Comparison of ENCODE assay signal across 9 cellular contexts in the genomic region with DNA sequence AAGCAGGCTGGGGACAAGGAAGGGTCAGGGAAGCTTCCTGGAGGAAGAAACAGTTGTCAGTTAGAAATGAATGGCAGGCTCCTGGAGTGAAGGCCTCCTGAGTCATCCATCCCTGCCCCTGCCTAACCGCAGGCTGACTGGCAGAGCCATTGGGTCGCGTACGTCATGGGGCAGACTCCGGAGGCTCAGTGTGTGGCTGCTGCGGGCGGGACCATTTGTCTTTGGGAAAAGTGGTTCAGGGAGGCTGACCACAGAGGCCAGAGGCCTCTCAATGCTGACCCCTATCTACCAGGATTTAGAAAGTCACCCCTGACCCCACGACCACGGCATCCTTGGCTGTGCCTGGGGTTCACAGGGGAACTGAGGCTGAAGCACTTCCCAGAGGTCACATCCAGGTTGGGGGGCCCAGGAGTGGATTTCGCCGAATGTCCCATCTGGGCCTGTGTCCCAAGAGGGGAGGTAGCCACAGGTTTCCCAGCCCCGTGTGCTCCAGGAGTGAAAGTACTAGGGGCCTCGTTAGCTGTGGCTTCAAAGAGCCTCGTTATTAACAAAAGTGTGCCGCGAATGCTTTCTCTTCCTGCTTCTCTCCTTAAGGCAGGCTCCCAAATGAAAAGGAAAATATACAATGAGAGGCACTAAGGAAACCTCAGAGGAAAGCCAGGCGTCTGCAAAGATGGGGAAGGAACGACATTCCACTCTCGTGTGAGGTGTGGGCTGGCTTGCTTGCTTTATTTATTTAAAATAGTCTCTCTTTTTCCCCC. TPM values are rescaled to one million over a fixed set of nuclear protein-coding genes. Genes with fewer than 3 reads are reported as not detected.
DNase-seq lines count a peak whose midpoint lies in the region; ATAC-seq and TF ChIP-seq lines count a peak whose summit lies in the region.
"Had no signal": no experiment of that assay in that cellular context is flagged by ENCODE, and none has a peak within 500 bp of the region (broad histone marks: within the 10 kb centered on the region; RNA-seq: fewer than 3 reads in every experiment).

No MANE protein-coding gene starts in this region.

- H3K9ac ChIP-seq in BLaER1, result peak overlapping the region; percentile 74; the same call in 1 of the 2 replicates

- DNase-seq in MG63 (peak; percentile 97), brain pericyte (ENCODE audit: low read depth, low spot score) (peak; percentile 47), mucosa of gallbladder (ENCODE audit: low spot score) (peak; percentile 55), testis (no peak), T-helper 17 cell (no peak), NCI-H1105 (lab: John Stamatoyannopoulos, UW) (no peak), spleen (no peak)
- DNase-seq: activated CD4-positive, alpha-beta T cell treated with anti-CD3 and anti-CD28 coated beads for 48 hours had no signal

- H3K9me3 ChIP-seq in BLaER1 (no peaks in the 10 kb centered on the region), MG63 (no peaks in the 10 kb centered on the region), testis (no peaks in the 10 kb centered on the region), T-helper 17 cell (ENCODE audit: control insufficient read depth, low read length, poor library complexity, severe bottlenecking) (no peaks in the 10 kb centered on the region), spleen (no peaks in the 10 kb centered on the region)

- intact Hi-C loops in testis (cut with DNase I; ENCODE audit: low total_unique reads), result no loop called here
- intact Hi-C loops in spleen (cut with DNase I; ENCODE audit: low total_unique reads), result no loop called here

- H3K36me3 ChIP-seq in BLaER1 (no peaks in the 10 kb centered on the region), MG63 (no peaks in the 10 kb centered on the region), testis (ENCODE audit: low read depth, missing control alignments) (no peaks in the 10 kb centered on the region), spleen (no peaks in the 10 kb centered on the region)

- no peaks in the 10 kb centered on the region for H3K36me3 Mint-ChIP-seq in T-helper 17 cell (ENCODE audit: low read depth)

- ATAC-seq in T-helper 17 cell, result no peak

- peaks cover 7% of the 10 kb centered on the region for H3K27me3 Mint-ChIP-seq in T-helper 17 cell

- 75 to 77% methylated on average over 19 of the region's 19 CpGs for WGBS in testis, 2 donors
- 62 to 74% (median 66%) methylated on average over 19 of the region's 19 CpGs for WGBS in spleen, 5 donors

- TF ChIP-seq CTCF in testis (IDR thresholded peaks at IDR 0.05) (no peak), spleen (IDR thresholded peaks at IDR 0.05 in 8 of 11, conservative IDR thresholded peaks at IDR 0.05 in 3 of 11) (no peak)

- H3K4me2 ChIP-seq in BLaER1, result peak overlapping the region; percentile 97

- peaks cover 86% of the 10 kb centered on the region for H3K4me1 ChIP-seq in BLaER1
- H3K4me1 ChIP-seq in testis, result peaks cover 14% of the 10 kb centered on the region
- H3K4me1 ChIP-seq in spleen, result peaks cover 0 to 37% (median 7%) of the 10 kb centered on the region in 6 donors

- H3K4me3 ChIP-seq in BLaER1 (no peak overlapping the region), MG63 (no peak overlapping the region), testis (no peak overlapping the region), spleen (no peak overlapping the region)

- TF ChIP-seq POLR2A in testis (IDR thresholded peaks at IDR 0.05), result no peak
- no peak for TF ChIP-seq POLR2A in spleen (IDR thresholded peaks at IDR 0.05)

- H3K27me3 ChIP-seq in BLaER1 (no peaks in the 10 kb centered on the region), MG63 (no peaks in the 10 kb centered on the region), testis (no peaks in the 10 kb centered on the region), spleen (replicated peaks in 1 of 7) (peaks cover 0 to 6% (median 0%) of the 10 kb centered on the region in 7 donors)

- H3K27ac ChIP-seq in BLaER1 (peak overlapping the region; percentile 84), testis (no peak overlapping the region), spleen (no peak overlapping the region)

- no peak overlapping the region for H3K4me3 Mint-ChIP-seq in T-helper 17 cell

- peaks cover 7% of the 10 kb centered on the region for H3K4me1 Mint-ChIP-seq in T-helper 17 cell

- H4K20me1 ChIP-seq in BLaER1, result peaks cover 95% of the 10 kb centered on the region

- H3K27ac Mint-ChIP-seq in T-helper 17 cell, result no peak overlapping the region

RNA-seq across cellular contexts. Expression of gene FLRT1, which starts 58.9 kb away (rescaled TPM):
- 0.25 TPM in 1 of 2 replicates, not detected in the other for total RNA-seq in MG63 (2014; rRNA removed; shearing (Covaris generic); ENCODE audit: low replicate concordance)
- 3.8 TPM for total RNA-seq in mucosa of gallbladder
- total RNA-seq in testis, result under 1 TPM; 0.74 to 0.79 TPM
- polyA plus RNA-seq in testis (ENCODE audit: insufficient read depth, low read depth, low replicate concordance), result 0.67 TPM
- not detected for total RNA-seq in T-helper 17 cell
- under 1 TPM in 5 of 7 donors, not detected in 2; 0.10 to 0.51 (median 0.17) TPM for total RNA-seq in spleen
- under 1 TPM in 2 of 3 donors, not detected in 1; 0.03 to 0.16 TPM for polyA plus RNA-seq in spleen

Comparison
In these comparisons a context has a peak if more than half of its experiments do, and no peak if none do; other contexts are left out.
1. DNase-seq: peak in MG63 (single experiment), brain pericyte (single experiment) and mucosa of gallbladder (single experiment); none in testis (single experiment), T-helper 17 cell (0 of 3), NCI-H1105 (single experiment) and spleen (single experiment).